In the genomic region with DNA sequence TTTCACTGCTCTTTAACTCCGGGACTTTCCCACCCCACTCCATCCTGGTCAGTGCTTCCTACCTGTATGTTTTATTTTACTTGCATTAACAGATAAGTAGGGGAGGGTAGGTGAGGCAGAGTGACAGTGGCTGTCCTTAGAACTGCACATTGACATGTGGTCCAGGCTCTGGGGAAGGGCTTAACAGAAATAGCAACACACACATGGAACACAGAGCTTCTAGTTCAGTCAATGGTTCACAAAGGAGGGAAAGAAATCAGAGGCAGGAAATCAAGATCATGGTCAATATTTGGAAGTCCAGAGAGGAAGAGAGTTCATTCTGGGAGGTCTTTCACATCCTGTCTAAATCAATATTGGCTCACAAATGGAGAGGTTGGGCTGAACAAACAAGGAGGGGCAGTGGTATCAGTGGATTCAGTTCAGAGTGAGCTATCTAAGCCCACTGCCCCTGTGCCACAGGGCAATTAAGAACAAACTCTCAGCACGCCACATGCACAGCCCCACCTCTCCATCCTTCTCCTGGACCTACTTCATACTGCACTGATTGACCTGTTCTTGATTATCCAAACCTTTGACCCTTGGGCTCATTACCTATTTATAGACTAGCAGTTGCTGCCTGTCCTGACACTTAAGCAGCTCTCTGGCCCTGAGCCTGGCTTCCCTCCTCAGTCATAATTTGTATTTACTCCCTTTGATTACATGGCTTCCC, we compare ENCODE assay signal across 1 cellular context.
A peak's percentile ranks its signal among the peaks of the same experiment; 100 is the strongest.
TF ChIP-seq lines count a peak whose summit lies in the region.

No MANE protein-coding gene starts in this region.

TF ChIP-seq in HepG2, 621 proteins besides CTCF, POLR2A, EP300 and RAD21 (continued from another document and continues in another):
- TF ChIP-seq CREB1 (IDR thresholded peaks at IDR 0.05): no peak
- peak; percentile 45; the same call in 1 of the 2 replicates for TF ChIP-seq CREB1 (CRISPR knock-in tag; IDR thresholded peaks at IDR 0.05)
- TF ChIP-seq ZEB1 (IDR thresholded peaks at IDR 0.05; ENCODE audit: insufficient replicate concordance, low read depth): peak; percentile 83
- TF ChIP-seq ZNF512 (CRISPR knock-in tag; IDR thresholded peaks at IDR 0.05): no peak
- peak; percentile 75; the same call in 1 of the 2 replicates for TF ChIP-seq ZNF12 (CRISPR knock-in tag; IDR thresholded peaks at IDR 0.05)
- peak; percentile 54; the same call in 1 of the 2 replicates for TF ChIP-seq ZNF350 (CRISPR knock-in tag; IDR thresholded peaks at IDR 0.05; ENCODE audit: borderline replicate concordance, low read depth)
- peak; percentile 98 for TF ChIP-seq TBX3 (IDR thresholded peaks at IDR 0.05; ENCODE audit: borderline replicate concordance)
- TF ChIP-seq NR1H2 (CRISPR knock-in tag; IDR thresholded peaks at IDR 0.05; ENCODE audit: borderline replicate concordance, low read depth): no peak
- peak; percentile 69; the same call in 1 of the 2 replicates for TF ChIP-seq SIX4 (CRISPR knock-in tag; IDR thresholded peaks at IDR 0.05)
- peak; percentile 97 for TF ChIP-seq HDAC1 (CRISPR knock-in tag; IDR thresholded peaks at IDR 0.05)
- no peak for TF ChIP-seq HOXA5 (CRISPR knock-in tag; IDR thresholded peaks at IDR 0.05)
- no peak; the same call in 1 of the 2 replicates for TF ChIP-seq ZNF891 (CRISPR knock-in tag; IDR thresholded peaks at IDR 0.05)
- peak; percentile 98 for TF ChIP-seq TBX2 (CRISPR knock-in tag; IDR thresholded peaks at IDR 0.05; ENCODE audit: borderline replicate concordance)
- TF ChIP-seq AGO1 (IDR thresholded peaks at IDR 0.05; ENCODE audit: low read depth, low read length, poor library complexity, severe bottlenecking): no peak
- TF ChIP-seq, protein P1, sequence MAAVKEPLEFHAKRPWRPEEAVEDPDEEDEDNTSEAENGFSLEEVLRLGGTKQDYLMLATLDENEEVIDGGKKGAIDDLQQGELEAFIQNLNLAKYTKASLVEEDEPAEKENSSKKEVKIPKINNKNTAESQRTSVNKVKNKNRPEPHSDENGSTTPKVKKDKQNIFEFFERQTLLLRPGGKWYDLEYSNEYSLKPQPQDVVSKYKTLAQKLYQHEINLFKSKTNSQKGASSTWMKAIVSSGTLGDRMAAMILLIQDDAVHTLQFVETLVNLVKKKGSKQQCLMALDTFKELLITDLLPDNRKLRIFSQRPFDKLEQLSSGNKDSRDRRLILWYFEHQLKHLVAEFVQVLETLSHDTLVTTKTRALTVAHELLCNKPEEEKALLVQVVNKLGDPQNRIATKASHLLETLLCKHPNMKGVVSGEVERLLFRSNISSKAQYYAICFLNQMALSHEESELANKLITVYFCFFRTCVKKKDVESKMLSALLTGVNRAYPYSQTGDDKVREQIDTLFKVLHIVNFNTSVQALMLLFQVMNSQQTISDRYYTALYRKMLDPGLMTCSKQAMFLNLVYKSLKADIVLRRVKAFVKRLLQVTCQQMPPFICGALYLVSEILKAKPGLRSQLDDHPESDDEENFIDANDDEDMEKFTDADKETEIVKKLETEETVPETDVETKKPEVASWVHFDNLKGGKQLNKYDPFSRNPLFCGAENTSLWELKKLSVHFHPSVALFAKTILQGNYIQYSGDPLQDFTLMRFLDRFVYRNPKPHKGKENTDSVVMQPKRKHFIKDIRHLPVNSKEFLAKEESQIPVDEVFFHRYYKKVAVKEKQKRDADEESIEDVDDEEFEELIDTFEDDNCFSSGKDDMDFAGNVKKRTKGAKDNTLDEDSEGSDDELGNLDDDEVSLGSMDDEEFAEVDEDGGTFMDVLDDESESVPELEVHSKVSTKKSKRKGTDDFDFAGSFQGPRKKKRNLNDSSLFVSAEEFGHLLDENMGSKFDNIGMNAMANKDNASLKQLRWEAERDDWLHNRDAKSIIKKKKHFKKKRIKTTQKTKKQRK (IDR thresholded peaks at IDR 0.05; ENCODE audit: low read length): no peak
- no peak for TF ChIP-seq RORA (CRISPR knock-in tag; IDR thresholded peaks at IDR 0.05)
- peak; percentile 60; the same call in 1 of the 2 replicates for TF ChIP-seq ZNF224 (CRISPR knock-in tag; IDR thresholded peaks at IDR 0.05)
- TF ChIP-seq, protein P2, sequence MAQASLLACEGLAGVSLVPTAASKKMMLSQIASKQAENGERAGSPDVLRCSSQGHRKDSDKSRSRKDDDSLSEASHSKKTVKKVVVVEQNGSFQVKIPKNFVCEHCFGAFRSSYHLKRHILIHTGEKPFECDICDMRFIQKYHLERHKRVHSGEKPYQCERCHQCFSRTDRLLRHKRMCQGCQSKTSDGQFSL (CRISPR knock-in tag; IDR thresholded peaks at IDR 0.05): peak; percentile 80; the same call in 1 of the 2 replicates
- TF ChIP-seq ZFP1 (CRISPR knock-in tag; IDR thresholded peaks at IDR 0.05): no peak
- TF ChIP-seq WIZ (CRISPR knock-in tag; IDR thresholded peaks at IDR 0.05): no peak
- no peak for TF ChIP-seq RBAK (CRISPR knock-in tag; IDR thresholded peaks at IDR 0.05)
- no peak for TF ChIP-seq ZNF850 (CRISPR knock-in tag; conservative IDR thresholded peaks at IDR 0.05)
- TF ChIP-seq, protein P3, sequence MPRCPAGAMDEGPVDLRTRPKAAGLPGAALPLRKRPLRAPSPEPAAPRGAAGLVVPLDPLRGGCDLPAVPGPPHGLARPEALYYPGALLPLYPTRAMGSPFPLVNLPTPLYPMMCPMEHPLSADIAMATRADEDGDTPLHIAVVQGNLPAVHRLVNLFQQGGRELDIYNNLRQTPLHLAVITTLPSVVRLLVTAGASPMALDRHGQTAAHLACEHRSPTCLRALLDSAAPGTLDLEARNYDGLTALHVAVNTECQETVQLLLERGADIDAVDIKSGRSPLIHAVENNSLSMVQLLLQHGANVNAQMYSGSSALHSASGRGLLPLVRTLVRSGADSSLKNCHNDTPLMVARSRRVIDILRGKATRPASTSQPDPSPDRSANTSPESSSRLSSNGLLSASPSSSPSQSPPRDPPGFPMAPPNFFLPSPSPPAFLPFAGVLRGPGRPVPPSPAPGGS (CRISPR knock-in tag; IDR thresholded peaks at IDR 0.05): peak; percentile 52; the same call in 1 of the 2 replicates
- TF ChIP-seq CREBL2 (CRISPR knock-in tag; IDR thresholded peaks at IDR 0.05; ENCODE audit: borderline replicate concordance): no peak
- TF ChIP-seq NFE2 (CRISPR knock-in tag; IDR thresholded peaks at IDR 0.05): no peak
- peak; percentile 42; the same call in 1 of the 2 replicates for TF ChIP-seq ZBTB33 (CRISPR knock-in tag; IDR thresholded peaks at IDR 0.05)
- 0 out of 2 replicates have a peak, but pooled peaks have one; percentile 48 for TF ChIP-seq ZSCAN21 (CRISPR knock-in tag; IDR thresholded peaks at IDR 0.05; ENCODE audit: borderline replicate concordance)
- TF ChIP-seq ZNF333 (CRISPR knock-in tag; IDR thresholded peaks at IDR 0.05; ENCODE audit: borderline replicate concordance): no peak
- TF ChIP-seq ZNF781 (CRISPR knock-in tag; IDR thresholded peaks at IDR 0.05; ENCODE audit: borderline replicate concordance, not compliant biosample characterization): peak; percentile 12
- TF ChIP-seq CC2D1A (CRISPR knock-in tag; IDR thresholded peaks at IDR 0.05): no peak
- TF ChIP-seq RARA (CRISPR knock-in tag; IDR thresholded peaks at IDR 0.05): peak; percentile 95
- TF ChIP-seq ZNF431 (CRISPR knock-in tag; IDR thresholded peaks at IDR 0.05; ENCODE audit: borderline replicate concordance, low read depth): peak; percentile 45; the same call in 1 of the 2 replicates
- TF ChIP-seq ZXDC (CRISPR knock-in tag; IDR thresholded peaks at IDR 0.05): no peak
- TF ChIP-seq ZNF362 (CRISPR knock-in tag; IDR thresholded peaks at IDR 0.05; ENCODE audit: borderline replicate concordance): peak; percentile 78; the same call in 1 of the 2 replicates
- no peak for TF ChIP-seq ISX (CRISPR knock-in tag; conservative IDR thresholded peaks at IDR 0.05)
- TF ChIP-seq, protein P4, sequence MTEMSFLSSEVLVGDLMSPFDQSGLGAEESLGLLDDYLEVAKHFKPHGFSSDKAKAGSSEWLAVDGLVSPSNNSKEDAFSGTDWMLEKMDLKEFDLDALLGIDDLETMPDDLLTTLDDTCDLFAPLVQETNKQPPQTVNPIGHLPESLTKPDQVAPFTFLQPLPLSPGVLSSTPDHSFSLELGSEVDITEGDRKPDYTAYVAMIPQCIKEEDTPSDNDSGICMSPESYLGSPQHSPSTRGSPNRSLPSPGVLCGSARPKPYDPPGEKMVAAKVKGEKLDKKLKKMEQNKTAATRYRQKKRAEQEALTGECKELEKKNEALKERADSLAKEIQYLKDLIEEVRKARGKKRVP (CRISPR knock-in tag; IDR thresholded peaks at IDR 0.05): no peak
- peak; percentile 92 for TF ChIP-seq CCDC6 (CRISPR knock-in tag; IDR thresholded peaks at IDR 0.05)
- no peak for TF ChIP-seq MTA3 (CRISPR knock-in tag; IDR thresholded peaks at IDR 0.05)
- TF ChIP-seq ZNF331 (CRISPR knock-in tag; IDR thresholded peaks at IDR 0.05): peak; percentile 94
- TF ChIP-seq ZNF879 (CRISPR knock-in tag; IDR thresholded peaks at IDR 0.05): no peak
- no peak for TF ChIP-seq SIN3B (IDR thresholded peaks at IDR 0.05; ENCODE audit: low read length)
- peak; percentile 19 to 93 for TF ChIP-seq NR2F1 (CRISPR knock-in tag; IDR thresholded peaks at IDR 0.05)
- TF ChIP-seq SMARCE1 (IDR thresholded peaks at IDR 0.05; ENCODE audit: borderline replicate concordance): no peak
- TF ChIP-seq RNF2 (conservative IDR thresholded peaks at IDR 0.05; ENCODE audit: low read depth): no peak
- TF ChIP-seq TP53 (CRISPR knock-in tag; conservative IDR thresholded peaks at IDR 0.05): 0 out of 2 replicates have a peak, but pooled peaks have one; percentile 34
- TF ChIP-seq, protein P5, sequence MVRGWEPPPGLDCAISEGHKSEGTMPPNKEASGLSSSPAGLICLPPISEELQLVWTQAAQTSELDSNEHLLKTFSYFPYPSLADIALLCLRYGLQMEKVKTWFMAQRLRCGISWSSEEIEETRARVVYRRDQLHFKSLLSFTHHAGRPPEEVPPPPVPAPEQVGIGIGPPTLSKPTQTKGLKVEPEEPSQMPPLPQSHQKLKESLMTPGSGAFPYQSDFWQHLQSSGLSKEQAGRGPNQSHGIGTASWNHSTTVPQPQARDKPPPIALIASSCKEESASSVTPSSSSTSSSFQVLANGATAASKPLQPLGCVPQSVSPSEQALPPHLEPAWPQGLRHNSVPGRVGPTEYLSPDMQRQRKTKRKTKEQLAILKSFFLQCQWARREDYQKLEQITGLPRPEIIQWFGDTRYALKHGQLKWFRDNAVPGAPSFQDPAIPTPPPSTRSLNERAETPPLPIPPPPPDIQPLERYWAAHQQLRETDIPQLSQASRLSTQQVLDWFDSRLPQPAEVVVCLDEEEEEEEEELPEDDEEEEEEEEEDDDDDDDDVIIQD (CRISPR knock-in tag; IDR thresholded peaks at IDR 0.05; ENCODE audit: low read depth): peak; percentile 71
- TF ChIP-seq ZSCAN22 (CRISPR knock-in tag; IDR thresholded peaks at IDR 0.05): no peak
- TF ChIP-seq ZNF605 (CRISPR knock-in tag; IDR thresholded peaks at IDR 0.05): peak; percentile 83
- TF ChIP-seq ZNF44 (CRISPR knock-in tag; IDR thresholded peaks at IDR 0.05): no peak
- peak; percentile 93; the same call in 1 of the 2 replicates for TF ChIP-seq RXRA (CRISPR knock-in tag; IDR thresholded peaks at IDR 0.05)
